1 cellular context compared by ENCODE assay signal in the genomic region with DNA sequence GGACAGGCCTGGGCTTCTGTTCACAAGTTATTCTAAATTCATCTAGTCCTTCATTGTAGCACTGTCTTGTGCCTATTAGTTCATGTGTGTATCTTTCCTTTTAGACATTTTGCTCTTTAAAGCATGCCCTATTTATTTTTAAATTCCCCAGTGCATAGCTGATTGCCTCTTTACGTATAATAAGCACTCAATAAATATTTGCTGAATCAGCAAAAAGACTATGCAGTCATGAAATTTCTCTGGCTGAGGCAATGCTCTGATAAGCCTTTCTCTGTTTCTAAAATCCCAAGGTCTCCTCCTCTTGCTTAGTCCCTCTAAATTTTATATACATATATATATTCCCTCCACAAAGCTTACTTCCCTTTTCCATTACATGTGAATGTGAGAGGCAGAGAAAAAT.
TF ChIP-seq lines count a peak whose summit lies in the region.

No MANE protein-coding gene starts in this region.

TF ChIP-seq in HepG2, 621 proteins besides CTCF, POLR2A, EP300 and RAD21 (continued from another document):
- TF ChIP-seq ZNF503 (CRISPR knock-in tag; IDR thresholded peaks at IDR 0.05) (no peak), MAFK (conservative IDR thresholded peaks at IDR 0.05 in 1 of 2, IDR thresholded peaks at IDR 0.05 in 1 of 2; ENCODE audit: low read length in 2 of 2) (peak; percentile 98 to 100), NR1H2 (CRISPR knock-in tag; IDR thresholded peaks at IDR 0.05; ENCODE audit: borderline replicate concordance, low read depth) (no peak), YY1 (IDR thresholded peaks at IDR 0.05; ENCODE audit: insufficient read depth, insufficient replicate concordance, low read depth, low read length) (no peak)
TF ChIP-seq in HepG2: peak in this region for 2.
